1 cellular context compared by ENCODE assay signal in the genomic region with DNA sequence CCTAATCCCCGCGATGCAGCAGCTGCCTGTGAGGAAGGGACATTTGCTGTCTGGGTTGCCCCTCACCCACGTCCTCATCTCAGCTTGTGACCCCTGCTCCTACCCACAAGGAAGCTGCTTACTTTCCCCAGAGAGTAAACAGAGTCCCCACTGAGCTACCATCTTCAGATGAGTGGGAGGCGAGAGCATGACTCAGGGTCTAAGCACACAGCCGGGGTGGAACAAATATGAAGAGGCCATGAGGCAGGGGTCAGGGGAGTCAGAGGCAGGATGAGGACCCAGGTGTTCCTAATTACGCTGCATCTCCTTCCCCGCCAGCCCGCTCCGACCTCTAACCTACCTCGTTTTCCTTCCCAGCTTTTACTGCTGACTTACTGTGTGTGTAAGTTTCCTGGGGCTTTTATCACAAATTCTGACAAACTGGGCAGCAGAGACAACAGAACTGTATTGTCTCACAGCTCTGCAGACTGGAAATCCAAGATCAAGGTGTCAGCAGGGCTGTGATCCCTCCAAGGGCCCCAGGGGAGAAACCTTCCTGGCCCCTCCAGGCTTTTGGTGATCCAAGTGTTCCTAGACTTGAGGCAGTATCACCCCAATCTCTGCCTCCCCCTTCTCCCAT.
TF ChIP-seq lines count a peak whose summit lies in the region.

No MANE protein-coding gene starts in this region.

TF ChIP-seq in SK-N-SH treated with all-trans-retinoic acid at 6 μM for 48 hours, 23 proteins besides CTCF, POLR2A, EP300 and RAD21 (continued from another document):
- TF ChIP-seq, protein P1, sequence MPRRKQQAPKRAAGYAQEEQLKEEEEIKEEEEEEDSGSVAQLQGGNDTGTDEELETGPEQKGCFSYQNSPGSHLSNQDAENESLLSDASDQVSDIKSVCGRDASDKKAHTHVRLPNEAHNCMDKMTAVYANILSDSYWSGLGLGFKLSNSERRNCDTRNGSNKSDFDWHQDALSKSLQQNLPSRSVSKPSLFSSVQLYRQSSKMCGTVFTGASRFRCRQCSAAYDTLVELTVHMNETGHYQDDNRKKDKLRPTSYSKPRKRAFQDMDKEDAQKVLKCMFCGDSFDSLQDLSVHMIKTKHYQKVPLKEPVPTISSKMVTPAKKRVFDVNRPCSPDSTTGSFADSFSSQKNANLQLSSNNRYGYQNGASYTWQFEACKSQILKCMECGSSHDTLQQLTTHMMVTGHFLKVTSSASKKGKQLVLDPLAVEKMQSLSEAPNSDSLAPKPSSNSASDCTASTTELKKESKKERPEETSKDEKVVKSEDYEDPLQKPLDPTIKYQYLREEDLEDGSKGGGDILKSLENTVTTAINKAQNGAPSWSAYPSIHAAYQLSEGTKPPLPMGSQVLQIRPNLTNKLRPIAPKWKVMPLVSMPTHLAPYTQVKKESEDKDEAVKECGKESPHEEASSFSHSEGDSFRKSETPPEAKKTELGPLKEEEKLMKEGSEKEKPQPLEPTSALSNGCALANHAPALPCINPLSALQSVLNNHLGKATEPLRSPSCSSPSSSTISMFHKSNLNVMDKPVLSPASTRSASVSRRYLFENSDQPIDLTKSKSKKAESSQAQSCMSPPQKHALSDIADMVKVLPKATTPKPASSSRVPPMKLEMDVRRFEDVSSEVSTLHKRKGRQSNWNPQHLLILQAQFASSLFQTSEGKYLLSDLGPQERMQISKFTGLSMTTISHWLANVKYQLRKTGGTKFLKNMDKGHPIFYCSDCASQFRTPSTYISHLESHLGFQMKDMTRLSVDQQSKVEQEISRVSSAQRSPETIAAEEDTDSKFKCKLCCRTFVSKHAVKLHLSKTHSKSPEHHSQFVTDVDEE (CRISPR knock-in tag; IDR thresholded peaks at IDR 0.05), result no peak
- TF ChIP-seq TOX (CRISPR knock-in tag; IDR thresholded peaks at IDR 0.05; ENCODE audit: borderline replicate concordance) (no peak), PPARA (CRISPR knock-in tag; IDR thresholded peaks at IDR 0.05; ENCODE audit: borderline replicate concordance) (no peak), ESRRG (CRISPR knock-in tag; IDR thresholded peaks at IDR 0.05) (no peak), ARNTL (CRISPR knock-in tag; IDR thresholded peaks at IDR 0.05; ENCODE audit: borderline replicate concordance, low read depth) (no peak), GLIS3 (CRISPR knock-in tag; IDR thresholded peaks at IDR 0.05) (no peak)
- TF ChIP-seq, protein P2, sequence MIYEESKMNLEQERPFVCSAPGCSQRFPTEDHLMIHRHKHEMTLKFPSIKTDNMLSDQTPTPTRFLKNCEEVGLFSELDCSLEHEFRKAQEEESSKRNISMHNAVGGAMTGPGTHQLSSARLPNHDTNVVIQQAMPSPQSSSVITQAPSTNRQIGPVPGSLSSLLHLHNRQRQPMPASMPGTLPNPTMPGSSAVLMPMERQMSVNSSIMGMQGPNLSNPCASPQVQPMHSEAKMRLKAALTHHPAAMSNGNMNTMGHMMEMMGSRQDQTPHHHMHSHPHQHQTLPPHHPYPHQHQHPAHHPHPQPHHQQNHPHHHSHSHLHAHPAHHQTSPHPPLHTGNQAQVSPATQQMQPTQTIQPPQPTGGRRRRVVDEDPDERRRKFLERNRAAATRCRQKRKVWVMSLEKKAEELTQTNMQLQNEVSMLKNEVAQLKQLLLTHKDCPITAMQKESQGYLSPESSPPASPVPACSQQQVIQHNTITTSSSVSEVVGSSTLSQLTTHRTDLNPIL (CRISPR knock-in tag; IDR thresholded peaks at IDR 0.05; ENCODE audit: low read depth), result no peak
TF ChIP-seq in SK-N-SH treated with all-trans-retinoic acid at 6 μM for 48 hours: peak in this region for 0.
